In the genomic region with DNA sequence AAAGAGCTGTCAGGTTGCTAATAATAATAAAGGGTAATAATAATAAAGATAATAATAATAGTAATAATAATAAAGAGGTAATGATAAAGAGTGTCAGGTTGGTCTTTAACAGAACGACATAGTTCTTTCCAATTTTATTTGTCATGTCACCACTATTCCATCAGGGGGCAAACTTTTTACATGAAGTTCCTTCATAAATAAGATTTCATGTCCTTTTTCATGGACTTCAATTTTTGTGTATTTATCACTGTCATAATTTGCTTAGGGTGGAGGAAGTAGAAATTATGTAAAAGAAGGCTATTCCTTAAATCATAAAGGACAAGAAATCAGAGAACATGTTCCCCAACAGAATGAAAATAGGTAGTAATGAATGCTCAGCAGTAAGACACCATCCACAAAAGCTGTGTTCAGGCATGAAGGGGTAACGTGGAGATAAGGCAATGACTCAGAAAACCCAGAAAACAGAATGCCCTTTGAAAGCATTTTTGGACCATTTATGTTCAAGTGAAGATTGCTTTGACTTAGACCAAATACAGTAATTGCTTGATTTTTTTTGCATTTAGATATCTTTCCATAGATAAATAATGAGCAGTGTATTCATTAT, we compare ENCODE assay signal across 8 cellular contexts.
DNase-seq lines count a peak whose midpoint lies in the region; FAIRE-seq and TF ChIP-seq lines count a peak whose summit lies in the region.

No MANE protein-coding gene starts in this region.

- TF ChIP-seq POLR2A in H54 (IDR thresholded peaks at IDR 0.05; ENCODE audit: low read depth, low read length), result no peak
- no peak for TF ChIP-seq POLR2A in Peyer's patch (IDR thresholded peaks at IDR 0.05)

- no peaks in the 10 kb centered on the region for H4K20me1 ChIP-seq in fibroblast of lung (ENCODE audit: control insufficient read depth, extremely low read depth, insufficient read depth, low read length)

- H3K4me2 ChIP-seq in fibroblast of lung (ENCODE audit: extremely low read depth, insufficient read depth, low read length), result no peak overlapping the region
- H3K4me2 ChIP-seq in parathyroid adenoma (ENCODE audit: low read length), result peak overlapping the region; percentile 35

- H3K36me3 Mint-ChIP-seq in CD4-positive, alpha-beta memory T cell, result no peaks in the 10 kb centered on the region

- FAIRE-seq in H54 (lab: Jason Lieb, UNC), result no peak

- CTCF ChIA-PET in CD4-positive, alpha-beta memory T cell (lab: Charles Lee; ENCODE audit: partially characterized antibody), result interaction anchor here (0.7 to 12.1 kb wide), 13 partner anchors 11 to 730 kb away, joined by 3 to 184 read pairs (median 4); no protein-coding TSS in a partner anchor

- H3K9ac ChIP-seq in fibroblast of lung (ENCODE audit: insufficient read depth, low read length) (no peak overlapping the region), parathyroid adenoma (no peak overlapping the region)

- no peaks in the 10 kb centered on the region for H3K9me3 Mint-ChIP-seq in CD4-positive, alpha-beta memory T cell

- H3K4me1 Mint-ChIP-seq in CD4-positive, alpha-beta memory T cell, result peaks cover 0 to 3% (median under 1%) of the 10 kb centered on the region in 4 donors

- intact Hi-C loops in CD4-positive, alpha-beta memory T cell (cut with micrococcal nuclease), result loop anchor here (1.0 to 5.0 kb wide), 4 partner anchors 73 to 461 kb away; partner anchors contain the start of gene ZFAND5

- no peaks in the 10 kb centered on the region for H3K4me1 ChIP-seq in CD4-positive, alpha-beta memory T cell (ENCODE audit: insufficient read depth, low read length)
- H3K4me1 ChIP-seq in Peyer's patch (peaks cover 0 to 22% (median 3%) of the 10 kb centered on the region in 4 donors), fibroblast of lung (ENCODE audit: control insufficient read depth, extremely low read depth, insufficient read depth, low read length) (peaks cover 2% of the 10 kb centered on the region), parathyroid adenoma (no peaks in the 10 kb centered on the region)

- no peak overlapping the region for H2AFZ ChIP-seq in fibroblast of lung (ENCODE audit: low read length)
- no peak overlapping the region for H2AFZ ChIP-seq in parathyroid adenoma

- peaks cover 5 to 6% of the 10 kb centered on the region in 2 donors for H3K27me3 Mint-ChIP-seq in CD4-positive, alpha-beta memory T cell

- no peak overlapping the region for H3K27ac ChIP-seq in CD4-positive, alpha-beta memory T cell (ENCODE audit: low read depth, low read length)
- H3K27ac ChIP-seq in Peyer's patch (peak overlapping the region in 2 of 4 donors; percentile 53 to 59), fibroblast of lung (ENCODE audit: insufficient read depth, low read length) (no peak overlapping the region), parathyroid adenoma (no peak overlapping the region)

- peak in 4 of 5 donors; percentile 24 to 37 (median 29) for DNase-seq in CD4-positive, alpha-beta memory T cell
- peak; percentile 38 for DNase-seq in H54 (ENCODE audit: insufficient read length, low spot score)
- DNase-seq in Peyer's patch, result no peak
- peak; percentile 68 to 75 for DNase-seq in fibroblast of lung (ENCODE audit: low read depth in 2 of 2)
- DNase-seq in stimulated activated CD4-positive, alpha-beta T cell treated with anti-CD3 and anti-CD28 coated beads, Interleukin-4, amount 100 ng/mL, for 4 hours, result no peak
- no peak for DNase-seq in T1000 (lab: John Stamatoyannopoulos, UW)
- no peak for DNase-seq in NCI-H146 treated with DMSO at 0.1 percent for 48 hours (lab: John Stamatoyannopoulos, UW; ENCODE audit: unreplicated experiment)

- H3K4me3 Mint-ChIP-seq in CD4-positive, alpha-beta memory T cell, result no peak overlapping the region

- H3K9me3 ChIP-seq in CD4-positive, alpha-beta memory T cell (ENCODE audit: control insufficient read depth in 1 of 2, low read length in 2 of 2), result no peaks in the 10 kb centered on the region
- H3K9me3 ChIP-seq in Peyer's patch (no peaks in the 10 kb centered on the region), fibroblast of lung (ENCODE audit: control insufficient read depth, insufficient read depth, low read depth, low read length) (no peaks in the 10 kb centered on the region), parathyroid adenoma (ENCODE audit: control insufficient read depth, low read length) (no peaks in the 10 kb centered on the region)

- H3K79me2 ChIP-seq in fibroblast of lung (ENCODE audit: control insufficient read depth, insufficient read depth, low read length), result no peaks in the 10 kb centered on the region
- no peaks in the 10 kb centered on the region for H3K79me2 ChIP-seq in parathyroid adenoma

- no peak overlapping the region for H3K27ac Mint-ChIP-seq in CD4-positive, alpha-beta memory T cell

- POLR2A ChIA-PET in CD4-positive, alpha-beta memory T cell (lab: Charles Lee; ENCODE audit: partially characterized antibody), result interaction anchor here (0.8 to 1.2 kb wide), 3 partner anchors 235 to 300 kb away, joined by 3 read pairs; no protein-coding TSS in a partner anchor

- no peaks in the 10 kb centered on the region for H3K36me3 ChIP-seq in CD4-positive, alpha-beta memory T cell (ENCODE audit: insufficient read depth, low read length)
- H3K36me3 ChIP-seq in Peyer's patch (no peaks in the 10 kb centered on the region), fibroblast of lung (ENCODE audit: control insufficient read depth, insufficient read depth, low read length) (no peaks in the 10 kb centered on the region), parathyroid adenoma (ENCODE audit: control insufficient read depth, insufficient read depth, low read length) (no peaks in the 10 kb centered on the region)

- H3K4me3 ChIP-seq in CD4-positive, alpha-beta memory T cell (ENCODE audit: low read length in 2 of 2), result no peak overlapping the region
- no peak overlapping the region for H3K4me3 ChIP-seq in Peyer's patch
- H3K4me3 ChIP-seq in fibroblast of lung (replicated peaks in 1 of 4; ENCODE audit: control extremely low read depth in 1 of 4, insufficient read depth in 1 of 4, low read depth in 3 of 4, low read length in 4 of 4), result no peak overlapping the region
- H3K4me3 ChIP-seq in parathyroid adenoma (ENCODE audit: low read depth, low read length), result peak overlapping the region; percentile 9

- TF ChIP-seq CTCF in Peyer's patch (IDR thresholded peaks at IDR 0.05) (peak; percentile 29 to 75 (median 68)), fibroblast of lung (conservative IDR thresholded peaks at IDR 0.05 in 1 of 2, IDR thresholded peaks at IDR 0.05 in 1 of 2; ENCODE audit: low read depth in 1 of 2, low read length in 2 of 2) (peak; percentile 5 to 51), parathyroid adenoma (IDR thresholded peaks at IDR 0.05) (peak; percentile 23)

- no peaks in the 10 kb centered on the region for H3K27me3 ChIP-seq in CD4-positive, alpha-beta memory T cell (ENCODE audit: insufficient read depth, low read length)
- H3K27me3 ChIP-seq in Peyer's patch, result no peaks in the 10 kb centered on the region
- no peaks in the 10 kb centered on the region for H3K27me3 ChIP-seq in fibroblast of lung (ENCODE audit: control insufficient read depth, insufficient read depth, low read length)
- H3K27me3 ChIP-seq in parathyroid adenoma (ENCODE audit: control insufficient read depth, insufficient read depth, low read length), result no peaks in the 10 kb centered on the region

Comparison
In these comparisons a context has a peak if more than half of its experiments do, and no peak if none do; other contexts are left out.
1. DNase-seq: peak in CD4-positive, alpha-beta memory T cell (4 of 5), H54 (single experiment) and fibroblast of lung (2 of 2); none in Peyer's patch (0 of 3), stimulated activated CD4-positive, alpha-beta T cell treated with anti-CD3 and anti-CD28 coated beads, Interleukin-4, amount 100 ng/mL, for 4 hours (0 of 2), T1000 (single experiment) and NCI-H146 treated with DMSO at 0.1 percent for 48 hours (single experiment).
2. Peak in every context shown above with its lines, with median percentiles within 50 percentile points of each other: CTCF ChIP-seq.